In the genomic region with DNA sequence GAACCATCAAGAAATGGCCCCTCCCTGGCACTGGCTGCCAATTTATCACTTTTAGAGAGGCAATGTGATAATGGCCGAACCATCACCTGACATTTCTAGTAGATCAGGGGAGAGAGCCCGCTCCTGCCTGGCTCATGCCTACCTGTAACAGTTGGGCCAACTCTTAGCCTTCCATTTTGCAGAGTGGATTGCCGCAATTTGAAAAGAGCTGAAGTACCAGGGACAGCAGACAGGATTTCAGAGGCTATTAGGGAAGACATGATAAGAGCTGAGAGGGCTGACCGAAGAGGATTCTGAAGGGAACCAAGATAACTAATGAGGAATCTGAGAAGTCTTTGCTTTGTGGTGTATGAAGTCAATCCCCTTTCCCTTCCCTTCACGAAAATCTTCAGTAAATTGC, we compare ENCODE assay signal across 27 cellular contexts.
"Had no signal": no experiment of that assay in that cellular context is flagged by ENCODE, and none has a peak within 500 bp of the region (broad histone marks: within the 10 kb centered on the region; RNA-seq: fewer than 3 reads in every experiment).

No MANE protein-coding gene starts in this region.

- H3K27ac Mint-ChIP-seq: natural killer cell; nephron; neural progenitor cell; progenitor cell of endocrine pancreas; stimulated activated effector memory CD8-positive, alpha-beta T cell treated with anti-CD3 and anti-CD28 coated beads, Interleukin-12 subunit alpha, Interleukin-12 subunit beta, amount 100 ng/mL, for 72 hours; stimulated activated naive B cell treated with anti-CD40 and anti-IgM and Interleukin-4, amounts not matched to agents 10 μg/mL and 1 μg/mL and 100 μg/mL, for 72 hours; stimulated activated naive CD8-positive, alpha-beta T cell treated with anti-CD3 and anti-CD28 coated beads, Interleukin-15, Interleukin-2, amounts not matched to agents 100 ng/mL and 50 ng/mL, for 24 hours had no signal

- H3K9me3 Mint-ChIP-seq: natural killer cell; stimulated activated effector memory CD8-positive, alpha-beta T cell treated with anti-CD3 and anti-CD28 coated beads, Interleukin-12 subunit alpha, Interleukin-12 subunit beta, amount 100 ng/mL, for 72 hours had no signal

- H3K36me3 ChIP-seq: neural progenitor cell, ovary, right lobe of liver, sigmoid colon, stomach, thoracic aorta, thyroid gland, tibial nerve, upper lobe of right lung, uterus had no signal

- H3K9ac ChIP-seq: neural progenitor cell, parathyroid adenoma had no signal

- H3K27ac ChIP-seq: neural progenitor cell, ovary, parathyroid adenoma, psoas muscle, right lobe of liver, sigmoid colon, stomach, thoracic aorta, thyroid gland, tibial nerve, upper lobe of right lung, uterus had no signal

- H3K79me2 ChIP-seq: parathyroid adenoma had no signal

- FAIRE-seq: small intestine had no signal

- H3K36me3 Mint-ChIP-seq: natural killer cell; stimulated activated effector memory CD8-positive, alpha-beta T cell treated with anti-CD3 and anti-CD28 coated beads, Interleukin-12 subunit alpha, Interleukin-12 subunit beta, amount 100 ng/mL, for 72 hours had no signal

- H3K27me3 Mint-ChIP-seq: progenitor cell of endocrine pancreas had no signal

- H3K4me2 ChIP-seq: neural progenitor cell had no signal

- H3K27me3 ChIP-seq: neural progenitor cell, ovary, right lobe of liver, sigmoid colon, stomach, thyroid gland, tibial nerve, upper lobe of right lung, uterus had no signal

- H2AFZ ChIP-seq: neural progenitor cell, parathyroid adenoma had no signal

- DNase-seq: natural killer cell; occipital lobe; ovary; psoas muscle; right cardiac atrium; right lobe of liver; sigmoid colon; small intestine; stimulated activated CD4-positive, alpha-beta T cell treated with anti-CD3 and anti-CD28 coated beads, Interleukin-15, amount 100 ng/mL, for 24 hours; stimulated activated CD4-positive, alpha-beta T cell treated with anti-CD3 and anti-CD28 coated beads, Interleukin-2, amount 100 ng/mL, for 24 hours; stimulated activated CD4-positive, alpha-beta T cell treated with anti-CD3 and anti-CD28 coated beads, Interleukin-2, amount 100 ng/mL, for 48 hours; stimulated activated CD4-positive, alpha-beta T cell treated with anti-CD3 and anti-CD28 coated beads, Interleukin-4, amount 100 ng/mL, for 24 hours; stimulated activated naive B cell treated with anti-CD40 and anti-IgM and Interleukin-4, amounts not matched to agents 10 μg/mL and 1 μg/mL and 100 μg/mL, for 72 hours; stimulated activated naive CD4-positive, alpha-beta T cell treated with Interleukin-2 at 50 U/mL for 16 hours; stomach; thyroid gland; trophoblast cell; upper lobe of right lung; uterus had no signal

- H3K4me3 Mint-ChIP-seq: natural killer cell; nephron; neural progenitor cell; stimulated activated effector memory CD8-positive, alpha-beta T cell treated with anti-CD3 and anti-CD28 coated beads, Interleukin-12 subunit alpha, Interleukin-12 subunit beta, amount 100 ng/mL, for 72 hours; stimulated activated naive B cell treated with anti-CD40 and anti-IgM and Interleukin-4, amounts not matched to agents 10 μg/mL and 1 μg/mL and 100 μg/mL, for 72 hours; stimulated activated naive CD8-positive, alpha-beta T cell treated with anti-CD3 and anti-CD28 coated beads, Interleukin-15, Interleukin-2, amounts not matched to agents 100 ng/mL and 50 ng/mL, for 24 hours had no signal

- H3K4me3 ChIP-seq: neural progenitor cell, ovary, psoas muscle, right lobe of liver, sigmoid colon, stomach, thoracic aorta, thyroid gland, tibial nerve, upper lobe of right lung, uterus had no signal

- H3K4me1 Mint-ChIP-seq: nephron; stimulated activated effector memory CD8-positive, alpha-beta T cell treated with anti-CD3 and anti-CD28 coated beads, Interleukin-12 subunit alpha, Interleukin-12 subunit beta, amount 100 ng/mL, for 72 hours; stimulated activated naive B cell treated with anti-CD40 and anti-IgM and Interleukin-4, amounts not matched to agents 10 μg/mL and 1 μg/mL and 100 μg/mL, for 72 hours had no signal

- H3K4me1 ChIP-seq: parathyroid adenoma, psoas muscle, right lobe of liver, sigmoid colon, stomach, thyroid gland, tibial nerve, upper lobe of right lung, uterus had no signal

- H3K9me3 ChIP-seq: ovary, psoas muscle, right lobe of liver, sigmoid colon, stomach, thoracic aorta, thyroid gland, tibial nerve, upper lobe of right lung, uterus had no signal

- ATAC-seq: natural killer cell; psoas muscle; right cardiac atrium; right lobe of liver; stimulated activated effector memory CD8-positive, alpha-beta T cell treated with anti-CD3 and anti-CD28 coated beads, Interleukin-12 subunit alpha, Interleukin-12 subunit beta, amount 100 ng/mL, for 72 hours; stimulated activated naive B cell treated with anti-CD40 and anti-IgM and Interleukin-4, amounts not matched to agents 10 μg/mL and 1 μg/mL and 100 μg/mL, for 72 hours; upper lobe of right lung had no signal
